In genomic region chr10:91536790-91537189, GRCh38 we compare ENCODE assay signal across 13 cellular contexts.
DNase-seq lines count a peak whose midpoint lies in the region; FAIRE-seq and TF ChIP-seq lines count a peak whose summit lies in the region.
"Had no signal": no experiment of that assay in that cellular context is flagged by ENCODE, and none has a peak within 500 bp of the region (broad histone marks: within the 10 kb centered on the region; RNA-seq: fewer than 3 reads in every experiment).

No MANE protein-coding gene starts in this region.

- H2BK120ac ChIP-seq in mesenchymal stem cell (ENCODE audit: low read depth, low read length), result no peak overlapping the region

- no peaks in the 10 kb centered on the region for H3K79me1 ChIP-seq in mesenchymal stem cell (replicated peaks; ENCODE audit: low read length, poor library complexity, severe bottlenecking)

- no peak overlapping the region for H3K18ac ChIP-seq in mesenchymal stem cell (ENCODE audit: low read depth in 1 of 2, low read length in 2 of 2)

- H3K36me3 ChIP-seq in astrocyte (ENCODE audit: insufficient read depth, low read length) (no peaks in the 10 kb centered on the region), mesenchymal stem cell (ENCODE audit: control insufficient read depth in 1 of 2, insufficient read depth in 2 of 2, low read depth in 1 of 2, low read length in 2 of 2) (no peaks in the 10 kb centered on the region), colonic mucosa (no peaks in the 10 kb centered on the region)

- H3K4me1 ChIP-seq in astrocyte (ENCODE audit: insufficient read depth, low read length) (no peaks in the 10 kb centered on the region), mesenchymal stem cell (ENCODE audit: control insufficient read depth, insufficient read depth, low read depth, low read length) (no peaks in the 10 kb centered on the region), colonic mucosa (no peaks in the 10 kb centered on the region)

- H3K4me2 ChIP-seq in astrocyte (ENCODE audit: low read length) (no peak overlapping the region), mesenchymal stem cell (ENCODE audit: low read length, poor library complexity, severe bottlenecking) (no peak overlapping the region)

- peaks cover 3% of the 10 kb centered on the region for H3K27me3 Mint-ChIP-seq in astrocyte (ENCODE audit: low read depth, unreplicated experiment)

- H4K8ac ChIP-seq in mesenchymal stem cell (ENCODE audit: low read length), result no peak overlapping the region

- H3K9me3 ChIP-seq in astrocyte (ENCODE audit: insufficient read depth, low read depth, low read length) (no peaks in the 10 kb centered on the region), mesenchymal stem cell (ENCODE audit: control insufficient read depth, low read length) (no peaks in the 10 kb centered on the region), colonic mucosa (no peaks in the 10 kb centered on the region)

- H3K9ac ChIP-seq in astrocyte (ENCODE audit: low read length), result no peak overlapping the region
- peak overlapping the region; percentile 27 for H3K9ac ChIP-seq in mesenchymal stem cell (ENCODE audit: low read length)
- H3K9ac ChIP-seq in colonic mucosa (ENCODE audit: low read depth in 2 of 2, low read length in 2 of 2), result no peak overlapping the region
- H3K9ac ChIP-seq: GM23248 had no signal

- no peaks in the 10 kb centered on the region for H3K4me1 Mint-ChIP-seq in astrocyte (ENCODE audit: low read depth, unreplicated experiment)

- H3K4ac ChIP-seq in mesenchymal stem cell (ENCODE audit: low read depth in 1 of 2, low read length in 2 of 2), result no peak overlapping the region

- H2BK15ac ChIP-seq in mesenchymal stem cell (ENCODE audit: low read depth, poor library complexity, severe bottlenecking), result no peak overlapping the region

- H4K91ac ChIP-seq in mesenchymal stem cell (ENCODE audit: low read length), result no peak overlapping the region

- H3K14ac ChIP-seq in mesenchymal stem cell (ENCODE audit: low read length in 2 of 2), result no peak overlapping the region

- no peak overlapping the region for H3K27ac Mint-ChIP-seq in astrocyte (ENCODE audit: unreplicated experiment)

- H3K4me3 Mint-ChIP-seq in astrocyte (ENCODE audit: unreplicated experiment), result no peak overlapping the region

- H4K20me1 ChIP-seq in astrocyte (ENCODE audit: insufficient read depth, low read length), result no peaks in the 10 kb centered on the region

- no peak overlapping the region for H3K23ac ChIP-seq in mesenchymal stem cell (ENCODE audit: low read length in 2 of 2)

- no peaks in the 10 kb centered on the region for H3K79me2 ChIP-seq in astrocyte (ENCODE audit: insufficient read depth, low read length)

- DNase-seq in GM04503 (ENCODE audit: low read depth) (peak; percentile 30), astrocyte (ENCODE audit: low read depth) (peak; percentile 22), fibroblast of the aortic adventitia (ENCODE audit: low read depth) (peak; percentile 86), mesenchymal stem cell (no peak), colonic mucosa (no peak)
- DNase-seq in activated CD8-positive, alpha-beta memory T cell treated with anti-CD3 and anti-CD28 coated beads, Interleukin-2, amount 50 U/mL, for 4 hours, result no peak
- no peak for DNase-seq in stimulated activated CD4-positive, alpha-beta T cell treated with anti-CD3 and anti-CD28 coated beads, Interleukin-12 subunit alpha, Interleukin-12 subunit beta, amount 100 ng/mL, for 4 hours
- DNase-seq: NCI-H1417, NCI-H1930, NCI-H69, SIG-M5 had no signal

- H3K9me3 Mint-ChIP-seq in astrocyte (ENCODE audit: unreplicated experiment), result peaks cover 4% of the 10 kb centered on the region

- no peak overlapping the region for H2AFZ ChIP-seq in astrocyte (ENCODE audit: low read depth, low read length)
- H2AFZ ChIP-seq in mesenchymal stem cell (ENCODE audit: low read depth, low read length), result no peak overlapping the region
- H2AFZ ChIP-seq: GM23248 had no signal

- WGBS in mesenchymal stem cell, result 84% methylated on average over 2 of the region's 2 CpGs

- no peak for TF ChIP-seq CTCF in astrocyte (IDR thresholded peaks at IDR 0.05; ENCODE audit: insufficient read depth, low read depth, low read length)
- no peak for TF ChIP-seq CTCF in fibroblast of the aortic adventitia (IDR thresholded peaks at IDR 0.05; ENCODE audit: insufficient read depth, low read length)
- TF ChIP-seq CTCF in colonic mucosa (IDR thresholded peaks at IDR 0.05), result no peak

- FAIRE-seq in astrocyte (lab: Jason Lieb, UNC), result no peak

- H2AK5ac ChIP-seq in mesenchymal stem cell (ENCODE audit: low read length, severe bottlenecking), result no peak overlapping the region

- no peaks in the 10 kb centered on the region for H3K36me3 Mint-ChIP-seq in astrocyte (ENCODE audit: low read depth, unreplicated experiment)

- H3K27me3 ChIP-seq in astrocyte (ENCODE audit: insufficient read depth, low read length) (no peaks in the 10 kb centered on the region), mesenchymal stem cell (ENCODE audit: control insufficient read depth in 1 of 2, insufficient read depth in 1 of 2, low read length in 2 of 2) (no peaks in the 10 kb centered on the region), colonic mucosa (no peaks in the 10 kb centered on the region)

- no peak overlapping the region for H3K27ac ChIP-seq in astrocyte (ENCODE audit: low read depth, low read length)
- no peak overlapping the region for H3K27ac ChIP-seq in mesenchymal stem cell (ENCODE audit: low read length, poor library complexity, severe bottlenecking)
- H3K27ac ChIP-seq in colonic mucosa, result no peak overlapping the region
- H3K27ac ChIP-seq: C4-2B, GM23248 had no signal

- intact Hi-C loops in colonic mucosa (cut with DNase I), result no loop called here

- no peak overlapping the region for H2BK5ac ChIP-seq in mesenchymal stem cell (ENCODE audit: low read depth, low read length, poor library complexity, severe bottlenecking)

- H3K4me3 ChIP-seq in astrocyte (ENCODE audit: insufficient read depth, low read depth, low read length) (no peak overlapping the region), fibroblast of the aortic adventitia (ENCODE audit: low read depth, low read length) (no peak overlapping the region), mesenchymal stem cell (ENCODE audit: insufficient read depth in 1 of 2, low read depth in 1 of 2, low read length in 2 of 2) (peak overlapping the region in 1 of 2 experiments; percentile 46), colonic mucosa (no peak overlapping the region)
- H3K4me3 ChIP-seq: GM23248 had no signal

- H2BK12ac ChIP-seq in mesenchymal stem cell (ENCODE audit: low read length in 2 of 2), result no peak overlapping the region

Comparison
In these comparisons a context has a peak if more than half of its experiments do, and no peak if none do; other contexts are left out.
1. DNase-seq: peak in GM04503 (single experiment), astrocyte (single experiment) and fibroblast of the aortic adventitia (single experiment); none in mesenchymal stem cell (single experiment), activated CD8-positive, alpha-beta memory T cell treated with anti-CD3 and anti-CD28 coated beads, Interleukin-2, amount 50 U/mL, for 4 hours (single experiment), colonic mucosa (single experiment) and stimulated activated CD4-positive, alpha-beta T cell treated with anti-CD3 and anti-CD28 coated beads, Interleukin-12 subunit alpha, Interleukin-12 subunit beta, amount 100 ng/mL, for 4 hours (single experiment).